6 cellular contexts compared by ENCODE assay signal in the genomic region with DNA sequence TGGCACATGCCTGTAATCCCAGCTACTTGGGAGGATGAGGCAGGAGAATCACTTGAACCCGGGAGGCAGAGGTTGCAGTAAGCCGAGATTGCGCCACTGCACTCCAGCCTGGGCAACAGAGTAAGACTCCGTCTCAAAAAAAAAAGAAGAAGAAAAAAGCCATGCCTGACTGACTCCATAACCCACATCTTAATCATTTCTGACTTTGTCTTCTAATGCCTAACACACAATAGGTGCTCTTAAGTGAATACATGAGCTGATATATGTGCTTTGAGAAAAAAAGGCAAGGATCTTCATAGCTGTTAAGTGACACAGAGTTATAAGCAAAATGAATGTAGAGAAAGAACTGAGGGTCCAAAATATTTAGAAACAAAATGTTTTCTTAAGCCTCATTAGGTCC. TPM values are rescaled to one million over a fixed set of nuclear protein-coding genes. Genes with fewer than 3 reads are reported as not detected.
A peak's percentile ranks its signal among the peaks of the same experiment; 100 is the strongest.
DNase-seq lines count a peak whose midpoint lies in the region; ATAC-seq lines count a peak whose summit lies in the region.
"Not testable (repeated sequence)": the region's sequence is repeated elsewhere in the genome, so short reads cannot be mapped to it uniquely, and the experiment has no call there.

No MANE protein-coding gene starts in this region.

- H3K4me1 Mint-ChIP-seq in T-helper 17 cell; activated T-cell treated with anti-CD3 and anti-CD28 coated beads, Interleukin-2, amount 50 U/mL, for 72 hours (ENCODE audit: low read depth); activated naive CD8-positive, alpha-beta T cell treated with anti-CD3 and anti-CD28 coated beads, Interleukin-2, amount 50 U/mL, for 24 hours; effector memory CD8-positive, alpha-beta T cell (ENCODE audit: low read depth in 2 of 2); stimulated activated effector memory CD8-positive, alpha-beta T cell treated with anti-CD3 and anti-CD28 coated beads, Interleukin-12 subunit alpha, Interleukin-12 subunit beta, amount 100 ng/mL, for 72 hours: not testable (repeated sequence)

- not testable (repeated sequence) for H3K4me3 Mint-ChIP-seq in T-helper 17 cell; activated T-cell treated with anti-CD3 and anti-CD28 coated beads, Interleukin-2, amount 50 U/mL, for 72 hours; activated naive CD8-positive, alpha-beta T cell treated with anti-CD3 and anti-CD28 coated beads, Interleukin-2, amount 50 U/mL, for 24 hours; effector memory CD8-positive, alpha-beta T cell; stimulated activated effector memory CD8-positive, alpha-beta T cell treated with anti-CD3 and anti-CD28 coated beads, Interleukin-12 subunit alpha, Interleukin-12 subunit beta, amount 100 ng/mL, for 72 hours

- not testable (repeated sequence) for H3K9me3 Mint-ChIP-seq in activated T-cell treated with anti-CD3 and anti-CD28 coated beads, Interleukin-2, amount 50 U/mL, for 72 hours; activated naive CD8-positive, alpha-beta T cell treated with anti-CD3 and anti-CD28 coated beads, Interleukin-2, amount 50 U/mL, for 24 hours; effector memory CD8-positive, alpha-beta T cell; stimulated activated effector memory CD8-positive, alpha-beta T cell treated with anti-CD3 and anti-CD28 coated beads, Interleukin-12 subunit alpha, Interleukin-12 subunit beta, amount 100 ng/mL, for 72 hours

- ATAC-seq in GM18868 (IDR thresholded peaks at IDR 0.05; ENCODE audit: unreplicated experiment) = peak; percentile 53
- ATAC-seq in T-helper 17 cell; activated T-cell treated with anti-CD3 and anti-CD28 coated beads, Interleukin-2, amount 50 U/mL, for 72 hours (replicated peaks in 1 of 2); activated naive CD8-positive, alpha-beta T cell treated with anti-CD3 and anti-CD28 coated beads, Interleukin-2, amount 50 U/mL, for 24 hours; effector memory CD8-positive, alpha-beta T cell (replicated peaks); stimulated activated effector memory CD8-positive, alpha-beta T cell treated with anti-CD3 and anti-CD28 coated beads, Interleukin-12 subunit alpha, Interleukin-12 subunit beta, amount 100 ng/mL, for 72 hours: not testable (repeated sequence)

- DNase-seq in T-helper 17 cell; activated T-cell treated with anti-CD3 and anti-CD28 coated beads, Interleukin-2, amount 50 U/mL, for 72 hours; activated naive CD8-positive, alpha-beta T cell treated with anti-CD3 and anti-CD28 coated beads, Interleukin-2, amount 50 U/mL, for 24 hours; effector memory CD8-positive, alpha-beta T cell; stimulated activated effector memory CD8-positive, alpha-beta T cell treated with anti-CD3 and anti-CD28 coated beads, Interleukin-12 subunit alpha, Interleukin-12 subunit beta, amount 100 ng/mL, for 72 hours (ENCODE audit: low spot score in 2 of 2): not testable (repeated sequence)

- H3K36me3 Mint-ChIP-seq in T-helper 17 cell (ENCODE audit: low read depth) = not testable (repeated sequence)
- H3K36me3 Mint-ChIP-seq in activated T-cell treated with anti-CD3 and anti-CD28 coated beads, Interleukin-2, amount 50 U/mL, for 72 hours (ENCODE audit: insufficient read depth in 2 of 2) = peaks cover 11 to 49% of the 10 kb centered on the region in 2 donors
- H3K36me3 Mint-ChIP-seq in activated naive CD8-positive, alpha-beta T cell treated with anti-CD3 and anti-CD28 coated beads, Interleukin-2, amount 50 U/mL, for 24 hours (ENCODE audit: low read depth) = peaks cover 68% of the 10 kb centered on the region
- peaks cover 93% of the 10 kb centered on the region for H3K36me3 Mint-ChIP-seq in effector memory CD8-positive, alpha-beta T cell (ENCODE audit: insufficient read depth)
- peaks cover 100% of the 10 kb centered on the region for H3K36me3 Mint-ChIP-seq in stimulated activated effector memory CD8-positive, alpha-beta T cell treated with anti-CD3 and anti-CD28 coated beads, Interleukin-12 subunit alpha, Interleukin-12 subunit beta, amount 100 ng/mL, for 72 hours

- H3K9me3 ChIP-seq in T-helper 17 cell (ENCODE audit: control insufficient read depth, low read length, poor library complexity, severe bottlenecking) = not testable (repeated sequence)

- H3K27ac Mint-ChIP-seq in T-helper 17 cell = peak overlapping the region; percentile 2
- peak overlapping the region; percentile 94 for H3K27ac Mint-ChIP-seq in activated T-cell treated with anti-CD3 and anti-CD28 coated beads, Interleukin-2, amount 50 U/mL, for 72 hours
- peak overlapping the region; percentile 22 for H3K27ac Mint-ChIP-seq in activated naive CD8-positive, alpha-beta T cell treated with anti-CD3 and anti-CD28 coated beads, Interleukin-2, amount 50 U/mL, for 24 hours
- H3K27ac Mint-ChIP-seq in effector memory CD8-positive, alpha-beta T cell = peak overlapping the region; percentile 27 to 53
- H3K27ac Mint-ChIP-seq in stimulated activated effector memory CD8-positive, alpha-beta T cell treated with anti-CD3 and anti-CD28 coated beads, Interleukin-12 subunit alpha, Interleukin-12 subunit beta, amount 100 ng/mL, for 72 hours = peak overlapping the region; percentile 83

- not testable (repeated sequence) for H3K27me3 Mint-ChIP-seq in T-helper 17 cell; activated T-cell treated with anti-CD3 and anti-CD28 coated beads, Interleukin-2, amount 50 U/mL, for 72 hours (ENCODE audit: low read depth); activated naive CD8-positive, alpha-beta T cell treated with anti-CD3 and anti-CD28 coated beads, Interleukin-2, amount 50 U/mL, for 24 hours; effector memory CD8-positive, alpha-beta T cell

RNA-seq across cellular contexts. Expression of a gene that starts 10.6 kb away (rescaled TPM):
- 10 to 100 TPM; 17.5 to 18.8 TPM for total RNA-seq in T-helper 17 cell
- 10 to 100 TPM; 50.6 to 52.0 TPM for total RNA-seq in activated T-cell treated with anti-CD3 and anti-CD28 coated beads, Interleukin-2, amount 50 U/mL, for 72 hours

RNA-seq across cellular contexts. Expression of a gene that starts 40.5 kb away (rescaled TPM):
- 10 to 100 TPM; 16.0 to 22.2 TPM for total RNA-seq in T-helper 17 cell
- total RNA-seq in activated T-cell treated with anti-CD3 and anti-CD28 coated beads, Interleukin-2, amount 50 U/mL, for 72 hours = 10 to 100 TPM; 30.2 to 38.0 TPM

RNA-seq across cellular contexts. Expression of a gene that starts 40.9 kb away (rescaled TPM):
- total RNA-seq in T-helper 17 cell = 1 to 10 TPM; 6.7 to 8.4 TPM
- 10 to 100 TPM; 22.7 to 26.2 TPM for total RNA-seq in activated T-cell treated with anti-CD3 and anti-CD28 coated beads, Interleukin-2, amount 50 U/mL, for 72 hours

RNA-seq across cellular contexts. Expression of a gene that starts 56.2 kb away (rescaled TPM):
- 10 to 100 TPM in 1 of 2 donors, 1 to 10 TPM in 1; 7.7 to 11.5 TPM for total RNA-seq in T-helper 17 cell
- 10 to 100 TPM; 12.7 to 20.1 TPM for total RNA-seq in activated T-cell treated with anti-CD3 and anti-CD28 coated beads, Interleukin-2, amount 50 U/mL, for 72 hours

Comparison
In these comparisons a context has a peak if more than half of its experiments do, and no peak if none do; other contexts are left out.
1. H3K27ac Mint-ChIP-seq: peak in every context shown above with its lines; median percentile 94 in activated T-cell treated with anti-CD3 and anti-CD28 coated beads, Interleukin-2, amount 50 U/mL, for 72 hours; 83 in stimulated activated effector memory CD8-positive, alpha-beta T cell treated with anti-CD3 and anti-CD28 coated beads, Interleukin-12 subunit alpha, Interleukin-12 subunit beta, amount 100 ng/mL, for 72 hours; 40 in effector memory CD8-positive, alpha-beta T cell; 22 in activated naive CD8-positive, alpha-beta T cell treated with anti-CD3 and anti-CD28 coated beads, Interleukin-2, amount 50 U/mL, for 24 hours; 2 in T-helper 17 cell.